13 cellular contexts compared by ENCODE assay signal in the genomic region with DNA sequence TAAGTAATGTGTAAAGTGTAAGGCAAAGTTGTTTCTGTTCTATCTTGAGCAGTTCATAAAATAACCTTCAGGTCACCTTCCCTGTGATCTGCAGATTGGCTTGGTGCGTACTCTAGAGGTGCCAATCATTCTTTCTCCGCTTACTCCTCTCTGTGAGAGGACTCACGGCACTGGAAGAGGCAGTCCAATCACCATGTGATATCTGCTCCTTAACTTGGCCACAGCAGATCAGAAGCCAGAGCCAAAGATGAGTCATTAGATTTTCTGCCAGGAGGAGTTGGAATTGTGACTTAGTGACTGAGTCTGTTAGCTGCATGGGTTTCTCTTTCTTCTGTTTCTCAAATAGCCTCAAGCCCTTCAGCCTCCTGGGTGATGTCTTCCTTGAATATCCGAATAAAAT.
DNase-seq lines count a peak whose midpoint lies in the region; ATAC-seq and TF ChIP-seq lines count a peak whose summit lies in the region.
"Had no signal": no experiment of that assay in that cellular context is flagged by ENCODE, and none has a peak within 500 bp of the region (broad histone marks: within the 10 kb centered on the region; RNA-seq: fewer than 3 reads in every experiment).

No MANE protein-coding gene starts in this region.

- peak; percentile 73 for DNase-seq in LHCN-M2 (ENCODE audit: low read depth)
- peak; percentile 28 for DNase-seq in cerebellar cortex (ENCODE audit: low spot score)
- DNase-seq in lower lobe of right lung, result no peak
- DNase-seq: activated B cell treated with CpG ODN at 0.5 μM for 24 hours; activated naive CD8-positive, alpha-beta T cell treated with anti-CD3 and anti-CD28 coated beads, Interleukin-2, amount 10 ng/mL, durations not matched to agents 7 days and 5 days; NCI-H2107; stimulated activated CD4-positive, alpha-beta T cell treated with anti-CD3 and anti-CD28 coated beads, Interleukin-1b, Interleukin-23, amount 100 ng/mL, for 48 hours had no signal

- H2AFZ ChIP-seq in ACC112 (ENCODE audit: low read length, unreplicated experiment), result no peak overlapping the region

- H3K79me2 ChIP-seq in ACC112 (ENCODE audit: control insufficient read depth, insufficient read depth, low read length, unreplicated experiment), result no peaks in the 10 kb centered on the region

- H3K4me1 ChIP-seq in ACC112 (ENCODE audit: control insufficient read depth, insufficient read depth, low read length, unreplicated experiment) (peaks cover 16% of the 10 kb centered on the region), lower lobe of right lung (peaks cover 7% of the 10 kb centered on the region)

- H3K9me3 ChIP-seq in lower lobe of right lung, result no peaks in the 10 kb centered on the region

- H3K4me3 ChIP-seq in ACC112 (ENCODE audit: low read depth, low read length) (peak overlapping the region; percentile 25; the same call in 1 of the 2 replicates), lower lobe of right lung (no peak overlapping the region)

- TF ChIP-seq CTCF in lower lobe of right lung (IDR thresholded peaks at IDR 0.05), result no peak

- H3K27ac ChIP-seq in ACC112 (ENCODE audit: low read depth, low read length) (no peak overlapping the region), lower lobe of right lung (no peak overlapping the region)
- H3K27ac ChIP-seq: C4-2B had no signal

- H3K36me3 ChIP-seq in ACC112 (ENCODE audit: insufficient read depth, low read length) (no peaks in the 10 kb centered on the region), lower lobe of right lung (no peaks in the 10 kb centered on the region)

- ATAC-seq in lower lobe of right lung (peak; percentile 21 to 51), HG02938 (IDR thresholded peaks at IDR 0.05; ENCODE audit: unreplicated experiment) (no peak), HG02981 (IDR thresholded peaks at IDR 0.05; ENCODE audit: unreplicated experiment) (no peak), GM18858 (IDR thresholded peaks at IDR 0.05; ENCODE audit: unreplicated experiment) (no peak), GM18873 (IDR thresholded peaks at IDR 0.05; ENCODE audit: low FRiP score, unreplicated experiment) (no peak)

- intact Hi-C loops in lower lobe of right lung (cut with DNase I), result no loop called here

- H3K27me3 ChIP-seq in ACC112 (ENCODE audit: insufficient read depth, low read length) (no peaks in the 10 kb centered on the region), lower lobe of right lung (ENCODE audit: low read depth) (no peaks in the 10 kb centered on the region)

Comparison
In these comparisons a context has a peak if more than half of its experiments do, and no peak if none do; other contexts are left out.
1. ATAC-seq: peak in lower lobe of right lung (2 of 2); none in HG02938 (single experiment), HG02981 (single experiment), GM18858 (single experiment) and GM18873 (single experiment).